8 cellular contexts compared by ENCODE assay signal in the genomic region with DNA sequence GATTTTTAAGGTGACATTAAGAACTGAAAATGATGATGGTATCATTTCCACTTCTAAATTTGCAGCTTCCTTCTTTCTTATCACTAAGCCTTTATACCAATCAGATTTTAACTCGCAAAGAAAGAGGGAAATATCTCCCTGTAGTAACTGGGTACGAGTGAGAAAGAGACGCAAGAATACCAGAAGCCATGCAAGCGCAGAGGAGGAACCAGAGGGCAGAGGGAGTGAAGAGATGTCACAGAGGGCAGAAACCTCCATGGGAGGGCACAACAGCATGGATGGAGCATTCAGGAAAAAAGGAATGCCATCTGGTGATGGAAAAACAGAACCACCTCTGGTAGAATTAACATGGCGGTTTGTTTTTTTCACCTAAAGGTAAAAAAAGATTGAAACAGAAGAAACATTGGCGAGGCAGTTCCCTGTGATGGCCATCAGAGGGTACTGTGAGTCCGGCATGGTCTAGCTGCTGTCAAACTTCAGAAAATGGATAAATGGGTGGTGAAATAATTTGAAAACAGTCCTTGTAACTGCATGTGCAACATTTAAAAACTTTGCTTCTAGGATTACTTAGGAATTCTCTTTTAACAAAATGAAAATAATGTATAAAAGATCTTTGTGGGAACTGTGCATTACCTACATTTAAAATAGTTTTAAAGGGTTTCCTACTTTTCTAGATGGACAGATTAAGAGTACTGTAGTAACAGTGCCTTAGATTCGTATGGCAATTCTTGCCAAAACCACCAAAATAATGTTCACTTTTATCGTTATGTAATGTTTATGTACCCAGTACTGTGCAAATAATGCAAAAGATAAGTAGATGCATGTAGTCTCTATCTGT.
DNase-seq lines count a peak whose midpoint lies in the region; ATAC-seq and TF ChIP-seq lines count a peak whose summit lies in the region.

No MANE protein-coding gene starts in this region.

- H3K79me2 ChIP-seq in OCI-LY3 (ENCODE audit: low read length): no peaks in the 10 kb centered on the region
- no peaks in the 10 kb centered on the region for H3K79me2 ChIP-seq in parathyroid adenoma

- intact Hi-C loops in CD4-positive, alpha-beta T cell (cut with DNase I, micrococcal nuclease): no loop called here

- no peak for TF ChIP-seq POLR2A in erythroblast (IDR thresholded peaks at IDR 0.05; ENCODE audit: low read length)

- ATAC-seq in CD4-positive, alpha-beta T cell (ENCODE audit: poor library complexity): peak; percentile 39
- peak; percentile 60 for ATAC-seq in GM21576 (IDR thresholded peaks at IDR 0.05; ENCODE audit: unreplicated experiment)
- no peak for ATAC-seq in GM18498 (IDR thresholded peaks at IDR 0.05; ENCODE audit: unreplicated experiment)

- no peaks in the 10 kb centered on the region for H3K27me3 Mint-ChIP-seq in CD4-positive, alpha-beta T cell

- peaks cover 51% of the 10 kb centered on the region for H3K36me3 Mint-ChIP-seq in CD4-positive, alpha-beta T cell (ENCODE audit: low read depth)

- H3K4me1 Mint-ChIP-seq in CD4-positive, alpha-beta T cell (ENCODE audit: low read depth): peaks cover 28% of the 10 kb centered on the region

- no peak for DNase-seq in CD4-positive, alpha-beta T cell
- DNase-seq in erythroblast (lab: John Stamatoyannopoulos, UW) (peak; percentile 25 to 37), activated gamma-delta T cell (lab: John Stamatoyannopoulos, UW) (no peak)
- no peak for DNase-seq in stimulated activated naive CD4-positive, alpha-beta T cell treated with Interleukin-2 at 50 U/mL for 16 hours (lab: John Stamatoyannopoulos, UW)

- no peak overlapping the region for H3K4me3 Mint-ChIP-seq in CD4-positive, alpha-beta T cell

- H3K27ac ChIP-seq in CD4-positive, alpha-beta T cell (ENCODE audit: low read depth, low read length): no peak overlapping the region
- H3K27ac ChIP-seq in OCI-LY3 (ENCODE audit: low read length) (peak overlapping the region; percentile 35; the same call in 1 of the 2 replicates), parathyroid adenoma (no peak overlapping the region)

- TF ChIP-seq CTCF in CD4-positive, alpha-beta T cell (IDR thresholded peaks at IDR 0.05): no peak
- TF ChIP-seq CTCF in OCI-LY3 (IDR thresholded peaks at IDR 0.05; ENCODE audit: low read depth, low read length): peak; percentile 75
- peak; percentile 33 for TF ChIP-seq CTCF in parathyroid adenoma (IDR thresholded peaks at IDR 0.05)

- H2AFZ ChIP-seq in OCI-LY3 (ENCODE audit: low read depth, low read length): peak overlapping the region; percentile 92
- H2AFZ ChIP-seq in parathyroid adenoma: no peak overlapping the region

- H3K27ac Mint-ChIP-seq in CD4-positive, alpha-beta T cell: no peak overlapping the region

- H3K4me2 ChIP-seq in OCI-LY3 (ENCODE audit: low read length) (peak overlapping the region; percentile 98), parathyroid adenoma (ENCODE audit: low read length) (no peak overlapping the region)

- H3K4me3 ChIP-seq in OCI-LY3 (ENCODE audit: low read length): peak overlapping the region; percentile 78
- H3K4me3 ChIP-seq in parathyroid adenoma (ENCODE audit: low read depth, low read length): no peak overlapping the region

- no peaks in the 10 kb centered on the region for H4K20me1 ChIP-seq in OCI-LY3 (ENCODE audit: insufficient read depth, low read length)

- H3K27me3 ChIP-seq in CD4-positive, alpha-beta T cell (ENCODE audit: control insufficient read depth, insufficient read depth, low read length): no peaks in the 10 kb centered on the region
- H3K27me3 ChIP-seq in OCI-LY3 (ENCODE audit: low read depth, low read length) (no peaks in the 10 kb centered on the region), parathyroid adenoma (ENCODE audit: control insufficient read depth, insufficient read depth, low read length) (no peaks in the 10 kb centered on the region)

- no peaks in the 10 kb centered on the region for H3K36me3 ChIP-seq in OCI-LY3 (replicated peaks; ENCODE audit: low read depth, low read length)
- no peaks in the 10 kb centered on the region for H3K36me3 ChIP-seq in parathyroid adenoma (ENCODE audit: control insufficient read depth, insufficient read depth, low read length)

- CTCF ChIA-PET in CD4-positive, alpha-beta T cell (lab: Charles Lee): interaction anchor here (1.6 kb wide), 1 partner anchor 16 kb away, joined by 3 read pairs; no protein-coding TSS in a partner anchor

- H3K9me3 Mint-ChIP-seq in CD4-positive, alpha-beta T cell: no peaks in the 10 kb centered on the region

- H3K4me1 ChIP-seq in OCI-LY3 (ENCODE audit: low read length) (peaks cover 18% of the 10 kb centered on the region), parathyroid adenoma (no peaks in the 10 kb centered on the region)

- H3K9me3 ChIP-seq in CD4-positive, alpha-beta T cell (ENCODE audit: control insufficient read depth, low read length): no peaks in the 10 kb centered on the region
- no peaks in the 10 kb centered on the region for H3K9me3 ChIP-seq in OCI-LY3 (ENCODE audit: insufficient read depth, low read length)
- no peaks in the 10 kb centered on the region for H3K9me3 ChIP-seq in parathyroid adenoma (ENCODE audit: control insufficient read depth, low read length)

- POLR2A ChIA-PET in CD4-positive, alpha-beta T cell (lab: Charles Lee): interaction anchor here (0.6 kb wide), 1 partner anchor 16 kb away, joined by 3 read pairs; no protein-coding TSS in a partner anchor

- H3K9ac ChIP-seq in OCI-LY3 (ENCODE audit: low read length): peak overlapping the region; percentile 55; the same call in 1 of the 2 replicates
- no peak overlapping the region for H3K9ac ChIP-seq in parathyroid adenoma

Comparison
In these comparisons a context has a peak if more than half of its experiments do, and no peak if none do; other contexts are left out.
1. DNase-seq: peak in erythroblast (2 of 2); none in CD4-positive, alpha-beta T cell (0 of 10), activated gamma-delta T cell (single experiment) and stimulated activated naive CD4-positive, alpha-beta T cell treated with Interleukin-2 at 50 U/mL for 16 hours (single experiment).